1 cellular context compared by ENCODE assay signal in genomic region chr5:179410291-179411160, GRCh38.
TF ChIP-seq lines count a peak whose summit lies in the region.

No MANE protein-coding gene starts in this region.

TF ChIP-seq in H1, 55 proteins besides CTCF, POLR2A, EP300 and RAD21 (continued from another document):
- TF ChIP-seq KDM1A (IDR thresholded peaks at IDR 0.05; ENCODE audit: borderline replicate concordance, low read length) (no peak), GTF2F1 (IDR thresholded peaks at IDR 0.05; ENCODE audit: borderline replicate concordance, low read depth, low read length) (no peak), ASH2L (IDR thresholded peaks at IDR 0.05; ENCODE audit: low read length) (no peak), TAF1 (IDR thresholded peaks at IDR 0.05; ENCODE audit: low read depth, low read length) (no peak)
